Comparison of ENCODE assay signal across 17 cellular contexts in genomic region chr15:87365221-87365620, GRCh38.
DNase-seq lines count a peak whose midpoint lies in the region; ATAC-seq lines count a peak whose summit lies in the region.
"Had no signal": no experiment of that assay in that cellular context is flagged by ENCODE, and none has a peak within 500 bp of the region (broad histone marks: within the 10 kb centered on the region; RNA-seq: fewer than 3 reads in every experiment).

No MANE protein-coding gene starts in this region.

- no CpG with 5 or more reads among the region's 2 CpGs for WGBS in mesendoderm (ENCODE audit: extremely low coverage, insufficient coverage, low lambda C conversion rate)

- no peak overlapping the region for H3K18ac ChIP-seq in mesendoderm (ENCODE audit: low read length)

- H3K9me3 ChIP-seq in MG63: peaks cover 11% of the 10 kb centered on the region
- H3K9me3 ChIP-seq: adrenal gland had no signal

- H3K4me2 ChIP-seq in mesendoderm (ENCODE audit: low read length): no peak overlapping the region

- no peak overlapping the region for H2BK15ac ChIP-seq in mesendoderm (replicated peaks; ENCODE audit: low read depth)

- ATAC-seq in GM21526 (IDR thresholded peaks at IDR 0.05; ENCODE audit: low FRiP score, unreplicated experiment) (no peak), HG03108 (IDR thresholded peaks at IDR 0.05; ENCODE audit: unreplicated experiment) (no peak), HG02642 (IDR thresholded peaks at IDR 0.05; ENCODE audit: poor library complexity, unreplicated experiment) (no peak)

- H3K4me3 ChIP-seq in MG63 (no peak overlapping the region), mesendoderm (ENCODE audit: low read length) (no peak overlapping the region)
- H3K4me3 ChIP-seq: adrenal gland had no signal

- H4K8ac ChIP-seq in mesendoderm (ENCODE audit: low read depth, low read length): no peak overlapping the region

- no peak overlapping the region for H3K56ac ChIP-seq in mesendoderm (ENCODE audit: low read length)

- H3K4ac ChIP-seq in mesendoderm (ENCODE audit: low read depth, low read length): no peak overlapping the region

- no peaks in the 10 kb centered on the region for H3K79me2 ChIP-seq in mesendoderm (ENCODE audit: control insufficient read depth, insufficient read depth, low read length)

- no peaks in the 10 kb centered on the region for H3K4me1 ChIP-seq in mesendoderm (ENCODE audit: control insufficient read depth, low read depth, low read length)
- H3K4me1 ChIP-seq: adrenal gland had no signal

- H3K36me3 ChIP-seq in MG63 (0 out of 2 replicates have a peak, but pooled peaks cover 3% of the 10 kb centered on the region), mesendoderm (ENCODE audit: control insufficient read depth, insufficient read depth, low read length) (no peaks in the 10 kb centered on the region)
- H3K36me3 ChIP-seq: adrenal gland had no signal

- H2BK120ac ChIP-seq in mesendoderm (ENCODE audit: low read depth, low read length): no peak overlapping the region

- H2AK5ac ChIP-seq in mesendoderm (ENCODE audit: low read length): no peak overlapping the region

- no peak overlapping the region for H3K9ac ChIP-seq in mesendoderm (ENCODE audit: low read length)

- H3K27ac ChIP-seq in mesendoderm (ENCODE audit: low read depth, low read length): no peak overlapping the region
- H3K27ac ChIP-seq: adrenal gland had no signal

- no peak overlapping the region for H2BK5ac ChIP-seq in mesendoderm (ENCODE audit: low read length)

- H3K79me1 ChIP-seq in mesendoderm (ENCODE audit: low read length): no peaks in the 10 kb centered on the region

- no peak overlapping the region for H4K5ac ChIP-seq in mesendoderm (ENCODE audit: low read length)

- H3K23ac ChIP-seq in mesendoderm (ENCODE audit: low read length): no peak overlapping the region

- DNase-seq in AG20443 (ENCODE audit: low spot score): peak; percentile 81
- peak; percentile 78 for DNase-seq in MG63
- peak; percentile 16 for DNase-seq in dedifferentiated amniotic fluid mesenchymal stem cell (ENCODE audit: extremely low spot score)
- DNase-seq in mesendoderm: peak; percentile 82
- DNase-seq in NCI-H1417 treated with DMSO at 0.1 percent for 48 hours (lab: John Stamatoyannopoulos, UW): no peak
- DNase-seq: activated T-cell treated with anti-CD3 and anti-CD28 coated beads, Interleukin-2, amount 50 U/mL, for 48 hours; adrenal gland; C1 segment of cervical spinal cord; KG1; NCI-H1694 treated with DMSO at 0.1 percent for 48 hours; NCI-H748 treated with DMSO at 0.1 percent for 48 hours; Right ventricle myocardium superior; stimulated activated CD4-positive, alpha-beta T cell treated with anti-CD3 and anti-CD28 coated beads, Interleukin-2, amount 100 ng/mL, for 24 hours; trophoblast cell had no signal

- no peaks in the 10 kb centered on the region for H3K27me3 ChIP-seq in MG63
- no peaks in the 10 kb centered on the region for H3K27me3 ChIP-seq in mesendoderm (ENCODE audit: insufficient read depth, low read length, poor library complexity)
- H3K27me3 ChIP-seq: adrenal gland had no signal
